Comparison of ENCODE assay signal across 25 cellular contexts in the genomic region with DNA sequence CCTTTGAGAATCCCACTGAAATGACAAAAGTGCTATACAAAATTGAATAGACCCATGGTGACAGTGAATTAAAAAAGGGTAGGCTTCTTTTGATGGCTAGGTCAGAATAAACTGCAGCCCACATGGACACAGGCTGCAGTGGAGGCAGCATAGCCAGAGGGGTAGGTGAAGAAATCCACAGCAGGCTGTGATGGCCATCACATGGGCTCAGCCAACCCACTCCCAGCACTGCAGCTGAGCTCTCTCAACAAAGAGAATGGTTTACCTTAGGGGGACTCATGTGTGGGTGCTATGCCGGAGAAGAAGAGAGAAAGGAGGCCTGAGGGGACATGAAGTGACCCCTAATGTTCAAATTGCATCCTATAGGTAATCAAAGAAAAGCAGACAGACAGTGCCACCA.
A peak's percentile ranks its signal among the peaks of the same experiment; 100 is the strongest.
DNase-seq lines count a peak whose midpoint lies in the region; ATAC-seq and TF ChIP-seq lines count a peak whose summit lies in the region.
"Had no signal": no experiment of that assay in that cellular context is flagged by ENCODE, and none has a peak within 500 bp of the region (broad histone marks: within the 10 kb centered on the region; RNA-seq: fewer than 3 reads in every experiment).

No MANE protein-coding gene starts in this region.

- H3K9ac ChIP-seq in mammary epithelial cell (ENCODE audit: insufficient read depth, low read length): no peak overlapping the region
- H3K9ac ChIP-seq in OCI-LY1 (ENCODE audit: low read length): no peak overlapping the region

- no peaks in the 10 kb centered on the region for H3K9me2 ChIP-seq in OCI-LY1 (ENCODE audit: low read depth, low read length)

- peak; percentile 56 for ATAC-seq in aorta (ENCODE audit: low FRiP score)
- ATAC-seq in GM18907 (IDR thresholded peaks at IDR 0.05; ENCODE audit: unreplicated experiment): no peak
- ATAC-seq: activated T-cell treated with anti-CD3 and anti-CD28 coated beads, Interleukin-2, amount 50 U/mL, for 4 hours; effector memory CD8-positive, alpha-beta T cell; heart right ventricle; stimulated activated naive B cell treated with anti-CD40 and anti-IgM and Interleukin-4, amounts not matched to agents 10 μg/mL and 1 μg/mL and 100 μg/mL, for 72 hours had no signal

- DNase-seq in mammary epithelial cell: no peak
- DNase-seq in breast epithelium (ENCODE audit: low spot score in 2 of 2): no peak
- DNase-seq in left kidney (ENCODE audit: low read depth, low spot score): peak; percentile 50
- DNase-seq in aorta: no peak
- DNase-seq in coronary artery (ENCODE audit: low spot score): no peak
- DNase-seq in ascending aorta (ENCODE audit: low spot score in 2 of 2): no peak
- DNase-seq: activated CD4-positive, CD25-positive, alpha-beta regulatory T cell treated with anti-CD3 and anti-CD28 coated beads, Interleukin-2, amount 50 U/mL, for 72 hours; activated CD8-positive, alpha-beta memory T cell treated with anti-CD3 and anti-CD28 coated beads for 24 hours; activated naive CD4-positive, alpha-beta T cell treated with Interleukin-2 at 50 U/mL for 16 hours; activated T-cell treated with anti-CD3 and anti-CD28 coated beads, Interleukin-2, amount 50 U/mL, for 4 hours; C1 segment of cervical spinal cord; cortex of kidney; DMS79; effector memory CD8-positive, alpha-beta T cell; heart right ventricle; NCI-H1092; NCI-H187; NCI-H526; right lobe of liver; stimulated activated CD4-positive, alpha-beta T cell treated with anti-CD3 and anti-CD28 coated beads, Interleukin-12 subunit alpha, Interleukin-12 subunit beta, amount 100 ng/mL, for 4 hours; stimulated activated CD4-positive, alpha-beta T cell treated with anti-CD3 and anti-CD28 coated beads, Interleukin-4, amount 100 ng/mL, for 1 hour; stimulated activated naive B cell treated with anti-CD40 and anti-IgM and Interleukin-4, amounts not matched to agents 10 μg/mL and 1 μg/mL and 100 μg/mL, for 72 hours had no signal

- H4K20me1 ChIP-seq in mammary epithelial cell (ENCODE audit: insufficient read depth, low read length) (no peaks in the 10 kb centered on the region), OCI-LY1 (ENCODE audit: insufficient read depth, low read length) (no peaks in the 10 kb centered on the region)

- no peak overlapping the region for H3K4me2 ChIP-seq in mammary epithelial cell (ENCODE audit: insufficient read depth, low read depth, low read length)
- no peak overlapping the region for H3K4me2 ChIP-seq in OCI-LY1 (ENCODE audit: low read length)

- no peak for TF ChIP-seq CTCF in mammary epithelial cell (conservative IDR thresholded peaks at IDR 0.05 in 1 of 2, IDR thresholded peaks at IDR 0.05 in 1 of 2; ENCODE audit: extremely low read depth in 1 of 2, insufficient read depth in 1 of 2, low read depth in 1 of 2, low read length in 2 of 2)
- TF ChIP-seq CTCF in breast epithelium (IDR thresholded peaks at IDR 0.05): no peak
- TF ChIP-seq CTCF in OCI-LY1 (IDR thresholded peaks at IDR 0.05; ENCODE audit: low read length): no peak
- no peak for TF ChIP-seq CTCF in coronary artery (IDR thresholded peaks at IDR 0.05)
- no peak for TF ChIP-seq CTCF in ascending aorta (IDR thresholded peaks at IDR 0.05)

- no peak overlapping the region for H3K27ac ChIP-seq in mammary epithelial cell (ENCODE audit: insufficient read depth, low read depth, low read length)
- H3K27ac ChIP-seq in breast epithelium: no peak overlapping the region
- H3K27ac ChIP-seq in OCI-LY1 (ENCODE audit: low read depth, low read length, poor library complexity, severe bottlenecking): peak overlapping the region; percentile 4
- no peak overlapping the region for H3K27ac ChIP-seq in aorta (ENCODE audit: low read depth in 1 of 2, low read length in 2 of 2)
- no peak overlapping the region for H3K27ac ChIP-seq in coronary artery
- no peak overlapping the region for H3K27ac ChIP-seq in ascending aorta
- H3K27ac ChIP-seq: heart right ventricle, right lobe of liver, RWPE1 had no signal

- CTCF ChIA-PET in mammary epithelial cell (lab: Charles Lee; ENCODE audit: low non-redundant PET): no interaction called here

- H3K36me3 ChIP-seq in mammary epithelial cell (ENCODE audit: insufficient read depth, low read length) (no peaks in the 10 kb centered on the region), breast epithelium (no peaks in the 10 kb centered on the region), OCI-LY1 (ENCODE audit: insufficient read depth, low read length) (no peaks in the 10 kb centered on the region), aorta (ENCODE audit: control insufficient read depth in 1 of 2, insufficient read depth in 2 of 2, low read length in 1 of 2) (no peaks in the 10 kb centered on the region), ascending aorta (no peaks in the 10 kb centered on the region)
- H3K36me3 ChIP-seq: heart right ventricle, right lobe of liver had no signal

- dilution Hi-C loops in mammary epithelial cell (cut with HindIII; ENCODE audit: low sequenced_read_pairs): no loop called here

- H3K4me3 ChIP-seq in mammary epithelial cell (replicated peaks in 1 of 3; ENCODE audit: insufficient read depth in 1 of 3, low read depth in 2 of 3, low read length in 3 of 3): no peak overlapping the region
- H3K4me3 ChIP-seq in breast epithelium: no peak overlapping the region
- no peak overlapping the region for H3K4me3 ChIP-seq in OCI-LY1 (ENCODE audit: low read depth, low read length, poor library complexity, severe bottlenecking)
- no peak overlapping the region for H3K4me3 ChIP-seq in aorta (ENCODE audit: low read length in 2 of 2)
- no peak overlapping the region for H3K4me3 ChIP-seq in coronary artery
- no peak overlapping the region for H3K4me3 ChIP-seq in ascending aorta
- H3K4me3 ChIP-seq: heart right ventricle, right lobe of liver had no signal

- H3K79me2 ChIP-seq in mammary epithelial cell (ENCODE audit: insufficient read depth, low read length) (no peaks in the 10 kb centered on the region), OCI-LY1 (ENCODE audit: insufficient read depth, low read length) (no peaks in the 10 kb centered on the region)

- no peaks in the 10 kb centered on the region for H3K27me3 ChIP-seq in mammary epithelial cell (ENCODE audit: insufficient read depth, low read length)
- H3K27me3 ChIP-seq in breast epithelium: no peaks in the 10 kb centered on the region
- no peaks in the 10 kb centered on the region for H3K27me3 ChIP-seq in OCI-LY1 (ENCODE audit: insufficient read depth, low read length)
- no peaks in the 10 kb centered on the region for H3K27me3 ChIP-seq in aorta (ENCODE audit: control insufficient read depth in 1 of 2, insufficient read depth in 2 of 2, low read length in 1 of 2)
- H3K27me3 ChIP-seq in ascending aorta: no peaks in the 10 kb centered on the region
- H3K27me3 ChIP-seq: heart right ventricle, right lobe of liver had no signal

- H2AFZ ChIP-seq in mammary epithelial cell (ENCODE audit: low read depth, low read length): peak overlapping the region; percentile 51
- 0 out of 2 replicates have a peak overlapping the region, but pooled peaks have one; percentile 8 for H2AFZ ChIP-seq in OCI-LY1 (ENCODE audit: low read length)

- no peaks in the 10 kb centered on the region for H3K4me1 ChIP-seq in mammary epithelial cell (ENCODE audit: insufficient read depth, low read length)
- no peaks in the 10 kb centered on the region for H3K4me1 ChIP-seq in breast epithelium
- peaks cover 11% of the 10 kb centered on the region for H3K4me1 ChIP-seq in OCI-LY1 (ENCODE audit: insufficient read depth, low read length, severe bottlenecking)
- H3K4me1 ChIP-seq in aorta (ENCODE audit: control insufficient read depth in 1 of 2, insufficient read depth in 2 of 2, low read length in 2 of 2): no peaks in the 10 kb centered on the region
- no peaks in the 10 kb centered on the region for H3K4me1 ChIP-seq in ascending aorta
- H3K4me1 ChIP-seq: right lobe of liver had no signal

- in situ Hi-C loops in mammary epithelial cell (cut with MboI; ENCODE audit: low sequenced_read_pairs in 2 of 2): no loop called here

- BruUV-seq in mammary epithelial cell (replicated peaks; lab: Mats Ljungman, UMichigan): no TSS peak

- no peaks in the 10 kb centered on the region for H3K9me3 ChIP-seq in mammary epithelial cell (replicated peaks; ENCODE audit: insufficient read depth, low read length)
- peaks cover 0 to 10% of the 10 kb centered on the region in 2 donors for H3K9me3 ChIP-seq in breast epithelium
- H3K9me3 ChIP-seq in OCI-LY1 (ENCODE audit: low read length): no peaks in the 10 kb centered on the region
- no peaks in the 10 kb centered on the region for H3K9me3 ChIP-seq in aorta (ENCODE audit: control insufficient read depth, low read length)
- H3K9me3 ChIP-seq in ascending aorta: no peaks in the 10 kb centered on the region
- H3K9me3 ChIP-seq: right lobe of liver had no signal

- intact Hi-C loops in mammary epithelial cell (cut with micrococcal nuclease): no loop called here
- intact Hi-C loops in breast epithelium (cut with DNase I; ENCODE audit: low total_unique reads): no loop called here
- intact Hi-C loops in aorta (cut with DNase I): no loop called here
- intact Hi-C loops in ascending aorta (cut with DNase I): no loop called here

- TF ChIP-seq POLR2A in breast epithelium (IDR thresholded peaks at IDR 0.05): no peak

- 40% methylated on average over 1 of the region's 1 CpG for WGBS in mammary epithelial cell (ENCODE audit: low coverage, missing lambda C conversion rate)
- 88 to 91% methylated on average over 1 of the region's 1 CpG for WGBS in aorta, 2 donors

- H3F3A ChIP-seq in OCI-LY1 (ENCODE audit: insufficient read depth, low read length): 0 out of 2 replicates have a peak, but pooled peaks cover 5% of the 10 kb centered on the region
